15 cellular contexts compared by ENCODE assay signal in the genomic region with DNA sequence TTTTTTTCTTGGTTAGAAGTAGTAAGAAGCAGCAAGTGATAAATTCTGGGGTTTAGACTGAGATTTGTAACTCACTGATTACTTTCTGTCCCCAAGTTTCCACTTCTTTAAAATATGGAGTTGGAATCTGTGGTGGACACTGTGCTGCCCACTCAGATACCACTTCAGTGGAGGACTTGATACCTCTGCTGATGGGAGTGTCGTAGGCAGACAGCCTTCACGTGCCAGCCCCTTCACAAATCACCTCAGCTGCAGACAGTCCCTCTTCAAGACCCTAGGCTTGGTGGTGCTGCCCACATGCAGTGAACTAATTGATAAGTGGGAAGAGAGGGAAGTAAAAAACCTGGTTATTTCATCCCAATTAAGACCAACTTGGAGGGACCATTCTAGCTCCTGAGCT.
"Had no signal": no experiment of that assay in that cellular context is flagged by ENCODE, and none has a peak within 500 bp of the region (broad histone marks: within the 10 kb centered on the region; RNA-seq: fewer than 3 reads in every experiment).

No MANE protein-coding gene starts in this region.

- DNase-seq: colonic mucosa; dermis blood vessel endothelial cell; endodermal cell; islet precursor cell; mesendoderm; naive B cell; posterior cingulate gyrus; small intestine; stimulated activated CD4-positive, alpha-beta T cell treated with anti-CD3 and anti-CD28 coated beads, Interleukin-2, amount 100 ng/mL, for 48 hours; stimulated activated naive CD4-positive, alpha-beta T cell treated with Interleukin-2 at 50 U/mL for 16 hours had no signal

- H3K4me1 Mint-ChIP-seq: naive B cell had no signal

- H3K27ac ChIP-seq: colonic mucosa had no signal

- H3K27ac Mint-ChIP-seq: endodermal cell, naive B cell, type B pancreatic cell had no signal

- H3K9me3 ChIP-seq: colonic mucosa had no signal

- H3K36me3 ChIP-seq: colonic mucosa had no signal

- H3K4me3 ChIP-seq: colonic mucosa had no signal

- H3K4me3 Mint-ChIP-seq: endodermal cell, naive B cell, nephron, type B pancreatic cell had no signal

- H3K27me3 Mint-ChIP-seq: naive B cell, type B pancreatic cell had no signal

- FAIRE-seq: endothelial cell of umbilical vein, frontal cortex, small intestine, urothelium cell line had no signal

- H3K9me3 Mint-ChIP-seq: endodermal cell, naive B cell, nephron, type B pancreatic cell had no signal

- H3K4me1 ChIP-seq: colonic mucosa had no signal

- H3K27me3 ChIP-seq: colonic mucosa had no signal
